Comparison of ENCODE assay signal across 8 cellular contexts in the genomic region with DNA sequence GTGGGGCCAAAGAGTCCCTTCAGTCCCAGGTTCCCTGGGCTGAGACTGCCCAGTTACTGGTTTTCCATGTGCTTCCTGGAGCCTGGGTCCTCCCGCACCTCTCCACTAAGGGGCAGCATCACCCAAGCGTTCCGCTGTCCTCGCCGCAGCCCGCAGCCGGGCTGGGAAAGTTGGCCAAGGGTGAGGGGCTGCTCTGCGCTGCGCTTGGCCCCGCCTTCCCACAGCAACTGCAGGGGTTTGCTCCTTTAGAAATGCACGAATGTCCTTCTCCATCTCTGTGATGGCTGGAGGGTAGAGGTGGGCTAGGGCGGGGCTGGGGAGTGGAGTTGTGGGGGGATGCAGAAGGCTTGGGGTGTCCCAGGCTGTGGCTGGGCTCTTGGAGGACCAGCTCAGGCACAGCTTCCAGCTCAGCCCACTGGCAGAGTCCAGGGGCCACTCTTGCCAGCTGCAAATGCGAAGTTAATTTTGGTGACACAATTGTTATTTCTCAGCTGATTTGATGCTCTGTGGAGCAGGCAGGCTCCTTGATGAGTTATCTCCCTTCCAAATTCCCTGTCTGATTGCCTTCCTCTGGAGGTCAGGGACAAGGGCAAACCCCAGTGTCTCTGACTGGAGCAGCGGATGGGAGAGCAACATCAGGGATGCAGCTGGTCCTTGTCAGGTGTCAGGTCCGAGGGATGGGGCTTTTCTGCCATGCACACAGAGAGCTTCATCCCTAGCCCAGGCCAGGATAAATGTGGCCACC.
DNase-seq lines count a peak whose midpoint lies in the region; ATAC-seq and TF ChIP-seq lines count a peak whose summit lies in the region.

No MANE protein-coding gene starts in this region.

- intact Hi-C loops in CD8-positive, alpha-beta T cell (cut with DNase I, micrococcal nuclease): loop anchor here (1.0 to 10.0 kb wide), 5 partner anchors 18 to 255 kb away; no protein-coding TSS in a partner anchor
- intact Hi-C loops in testis (cut with DNase I; ENCODE audit: low total_unique reads): loop anchor here (5.0 kb wide), 1 partner anchor 130 kb away; no protein-coding TSS in a partner anchor

- no peak overlapping the region for H3K4me3 ChIP-seq in CD8-positive, alpha-beta T cell (ENCODE audit: low read depth, low read length)
- no peak overlapping the region for H3K4me3 ChIP-seq in testis

- H3K4me3 Mint-ChIP-seq in CD8-positive, alpha-beta T cell: peak overlapping the region; percentile 54
- H3K4me3 Mint-ChIP-seq in HFFc6 (no peak overlapping the region), endothelial cell (ENCODE audit: unreplicated experiment) (no peak overlapping the region)

- H3K27me3 Mint-ChIP-seq in CD8-positive, alpha-beta T cell (ENCODE audit: low read depth): no peaks in the 10 kb centered on the region
- H3K27me3 Mint-ChIP-seq in HFFc6 (ENCODE audit: insufficient read depth) (peaks cover 8% of the 10 kb centered on the region), endothelial cell (ENCODE audit: unreplicated experiment) (peaks cover 3% of the 10 kb centered on the region)

- TF ChIP-seq CTCF in CD8-positive, alpha-beta T cell (IDR thresholded peaks at IDR 0.05): peak; percentile 79
- peak; percentile 90 for TF ChIP-seq CTCF in HFFc6 (IDR thresholded peaks at IDR 0.05)
- peak; percentile 63 for TF ChIP-seq CTCF in endothelial cell (IDR thresholded peaks at IDR 0.05; ENCODE audit: unreplicated experiment)
- TF ChIP-seq CTCF in testis (IDR thresholded peaks at IDR 0.05): peak; percentile 73 to 79 (median 78)

- no peak overlapping the region for H3K27ac ChIP-seq in CD8-positive, alpha-beta T cell (ENCODE audit: low read depth, low read length)
- H3K27ac ChIP-seq in testis: no peak overlapping the region

- POLR2A ChIA-PET in CD8-positive, alpha-beta T cell (lab: Charles Lee): interaction anchor here (0.9 to 11.9 kb wide), 7 partner anchors 8 to 131 kb away, joined by 3 to 187 read pairs (median 4); no protein-coding TSS in a partner anchor

- no peak for TF ChIP-seq POLR2A in testis (IDR thresholded peaks at IDR 0.05)

- peaks cover 49% of the 10 kb centered on the region for H3K36me3 Mint-ChIP-seq in CD8-positive, alpha-beta T cell
- H3K36me3 Mint-ChIP-seq in HFFc6 (ENCODE audit: low read depth) (no peaks in the 10 kb centered on the region), endothelial cell (ENCODE audit: low read depth, unreplicated experiment) (peaks cover 4% of the 10 kb centered on the region)

- H3K4me1 ChIP-seq in CD8-positive, alpha-beta T cell (ENCODE audit: insufficient read depth, low read length): peaks cover 66% of the 10 kb centered on the region
- H3K4me1 ChIP-seq in testis: peaks cover 49% of the 10 kb centered on the region

- 27 to 51% methylated on average over 7 to 15 of the region's 15 CpGs for WGBS in testis, 2 donors

- no peaks in the 10 kb centered on the region for H3K9me3 ChIP-seq in CD8-positive, alpha-beta T cell (ENCODE audit: low read length)
- no peaks in the 10 kb centered on the region for H3K9me3 ChIP-seq in testis

- H3K27me3 ChIP-seq in CD8-positive, alpha-beta T cell (ENCODE audit: insufficient read depth, low read length): no peaks in the 10 kb centered on the region
- H3K27me3 ChIP-seq in testis: no peaks in the 10 kb centered on the region

- peaks cover 66% of the 10 kb centered on the region for H3K4me1 Mint-ChIP-seq in CD8-positive, alpha-beta T cell (ENCODE audit: low read depth)
- H3K4me1 Mint-ChIP-seq in HFFc6 (ENCODE audit: low read depth) (peaks cover 16% of the 10 kb centered on the region), endothelial cell (ENCODE audit: unreplicated experiment) (peaks cover 44% of the 10 kb centered on the region)

- H3K9me3 Mint-ChIP-seq in CD8-positive, alpha-beta T cell: no peaks in the 10 kb centered on the region
- H3K9me3 Mint-ChIP-seq in HFFc6 (no peaks in the 10 kb centered on the region), endothelial cell (ENCODE audit: unreplicated experiment) (no peaks in the 10 kb centered on the region)

- peak; percentile 78 for ATAC-seq in CD8-positive, alpha-beta T cell
- no peak for ATAC-seq in GM18861 (IDR thresholded peaks at IDR 0.05; ENCODE audit: unreplicated experiment)

- CTCF ChIA-PET in CD8-positive, alpha-beta T cell (lab: Charles Lee): interaction anchor here (0.5 to 17.1 kb wide), 31 partner anchors 12 to 413 kb away, joined by 3 to 337 read pairs (median 4); a partner anchor contains a TSS

- DNase-seq in CD8-positive, alpha-beta T cell: peak in 6 of 7 experiments; percentile 55 to 83 (median 71)
- DNase-seq in HFFc6: peak; percentile 34
- peak; percentile 15 for DNase-seq in NCI-H748 treated with DMSO at 0.1 percent for 48 hours (lab: John Stamatoyannopoulos, UW)
- DNase-seq in activated CD8-positive, alpha-beta memory T cell treated with anti-CD3 and anti-CD28 coated beads, Interleukin-2, amount 50 U/mL, for 48 hours: peak; percentile 84
- peak; percentile 87 for DNase-seq in endothelial cell (ENCODE audit: low spot score)
- DNase-seq in mucosa of gallbladder (ENCODE audit: low spot score): peak; percentile 69
- DNase-seq in testis: peak; percentile 71

- H3K27ac Mint-ChIP-seq in CD8-positive, alpha-beta T cell: peak overlapping the region; percentile 92
- H3K27ac Mint-ChIP-seq in HFFc6 (no peak overlapping the region), endothelial cell (ENCODE audit: unreplicated experiment) (no peak overlapping the region)

- peaks cover 27% of the 10 kb centered on the region for H3K36me3 ChIP-seq in CD8-positive, alpha-beta T cell (ENCODE audit: insufficient read depth, low read length)
- H3K36me3 ChIP-seq in testis (ENCODE audit: low read depth, missing control alignments): no peaks in the 10 kb centered on the region

Comparison
In these comparisons a context has a peak if more than half of its experiments do, and no peak if none do; other contexts are left out.
1. DNase-seq: peak in every context shown above with its lines; median percentile 87 in endothelial cell; 84 in activated CD8-positive, alpha-beta memory T cell treated with anti-CD3 and anti-CD28 coated beads, Interleukin-2, amount 50 U/mL, for 48 hours; 71 in CD8-positive, alpha-beta T cell; 71 in testis; 69 in mucosa of gallbladder; 34 in HFFc6; 15 in NCI-H748 treated with DMSO at 0.1 percent for 48 hours.